ENCODE assay signal across 24 cellular contexts in the genomic region with DNA sequence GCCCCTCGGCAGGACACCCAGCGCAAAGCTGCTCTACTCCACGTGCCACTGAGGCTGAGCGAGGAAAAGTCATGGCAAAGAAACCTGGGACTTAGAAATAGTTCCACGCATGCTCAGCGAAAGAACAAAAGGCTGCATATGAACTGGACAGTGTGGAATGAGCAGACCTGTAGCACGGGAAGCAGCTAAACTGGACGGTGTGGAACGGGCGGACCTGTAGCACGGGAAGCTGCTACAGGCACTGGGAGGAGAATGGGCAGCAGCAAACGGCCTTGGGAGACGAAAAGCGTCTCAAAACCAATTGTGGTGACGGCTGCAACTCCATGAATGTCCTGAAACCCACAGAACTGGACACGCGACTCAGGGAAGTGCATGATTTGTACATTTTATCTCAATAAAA. TPM values are rescaled to one million over a fixed set of nuclear protein-coding genes. Genes with fewer than 3 reads are reported as not detected.
DNase-seq lines count a peak whose midpoint lies in the region; ATAC-seq and TF ChIP-seq lines count a peak whose summit lies in the region.
"Had no signal": no experiment of that assay in that cellular context is flagged by ENCODE, and none has a peak within 500 bp of the region (broad histone marks: within the 10 kb centered on the region; RNA-seq: fewer than 3 reads in every experiment).

No MANE protein-coding gene starts in this region.

- H3K4me3 Mint-ChIP-seq in CD14-positive monocyte: no peak overlapping the region
- H3K4me3 Mint-ChIP-seq in GM23338: no peak overlapping the region
- no peak overlapping the region for H3K4me3 Mint-ChIP-seq in activated naive CD8-positive, alpha-beta T cell treated with anti-CD3 and anti-CD28 coated beads for 36 hours
- H3K4me3 Mint-ChIP-seq: stimulated activated memory B cell treated with anti-CD40 and anti-IgM and Interleukin-4, amounts not matched to agents 10 μg/mL and 1 μg/mL and 100 μg/mL, for 72 hours had no signal

- H3K36me3 Mint-ChIP-seq in CD14-positive monocyte: peaks cover 40 to 54% of the 10 kb centered on the region in 2 donors
- H3K36me3 Mint-ChIP-seq in GM23338 (ENCODE audit: low read depth): peaks cover 34% of the 10 kb centered on the region
- peaks cover 13% of the 10 kb centered on the region for H3K36me3 Mint-ChIP-seq in activated naive CD8-positive, alpha-beta T cell treated with anti-CD3 and anti-CD28 coated beads for 36 hours

- no peak for DNase-seq in CD14-positive monocyte (ENCODE audit: low spot score)
- no peak for DNase-seq in GM23338 (ENCODE audit: low spot score)
- no peak for DNase-seq in activated naive CD8-positive, alpha-beta T cell treated with anti-CD3 and anti-CD28 coated beads for 36 hours
- no peak for DNase-seq in germinal center (ENCODE audit: low spot score)
- DNase-seq in NCI-H1105 (lab: John Stamatoyannopoulos, UW): no peak
- DNase-seq: activated CD4-positive, alpha-beta T cell treated with anti-CD3 and anti-CD28 coated beads, Interleukin-2, amount 50 U/mL, for 1 hour; activated CD8-positive, alpha-beta memory T cell treated with anti-CD3 and anti-CD28 coated beads, Interleukin-2, amount 50 U/mL, for 48 hours; activated effector memory CD4-positive, alpha-beta T cell treated with Interleukin-2 at 50 U/mL for 16 hours; Calu3; erythroblast; foreskin keratinocyte; Kasumi-1; NCI-H1694; NCI-H446 treated with DMSO at 0.1 percent for 48 hours; sigmoid colon; SK-N-SH; stimulated activated CD4-positive, alpha-beta T cell treated with anti-CD3 and anti-CD28 coated beads, Interleukin-4, amount 100 ng/mL, for 4 hours had no signal

- no peak overlapping the region for H2AFZ ChIP-seq in GM23338

- H3K27ac Mint-ChIP-seq in CD14-positive monocyte: peak overlapping the region in 4 of 7 donors; percentile 7 to 79 (median 36)
- 0 out of 2 replicates have a peak overlapping the region, but pooled peaks have one; percentile 59 for H3K27ac Mint-ChIP-seq in GM23338
- peak overlapping the region; percentile 28 for H3K27ac Mint-ChIP-seq in activated naive CD8-positive, alpha-beta T cell treated with anti-CD3 and anti-CD28 coated beads for 36 hours
- H3K27ac Mint-ChIP-seq: progenitor cell of endocrine pancreas; stimulated activated memory B cell treated with anti-CD40 and anti-IgM and Interleukin-4, amounts not matched to agents 10 μg/mL and 1 μg/mL and 100 μg/mL, for 72 hours had no signal

- WGBS in esophagus, 2 donors: 71 to 76% methylated on average over 17 of the region's 17 CpGs

- peaks cover 11% of the 10 kb centered on the region for H3K79me2 ChIP-seq in GM23338 (replicated peaks; ENCODE audit: insufficient read depth)

- H3K4me1 Mint-ChIP-seq in CD14-positive monocyte: peaks cover 2% of the 10 kb centered on the region
- H3K4me1 Mint-ChIP-seq in GM23338: no peaks in the 10 kb centered on the region; the same call in 2 of the 3 replicates
- peaks cover 2% of the 10 kb centered on the region for H3K4me1 Mint-ChIP-seq in activated naive CD8-positive, alpha-beta T cell treated with anti-CD3 and anti-CD28 coated beads for 36 hours

- H3K4me2 ChIP-seq in GM23338: no peak overlapping the region
- H3K4me2 ChIP-seq: BLaER1 treated with 17β-estradiol and CSF1 and Interleukin-3, amounts not matched to agents 10 nM and 100 nM; SK-N-SH had no signal

- peaks cover 0 to 1% (median 0%) of the 10 kb centered on the region in 7 donors for H3K9me3 Mint-ChIP-seq in CD14-positive monocyte
- H3K9me3 Mint-ChIP-seq in GM23338: no peaks in the 10 kb centered on the region
- H3K9me3 Mint-ChIP-seq in activated naive CD8-positive, alpha-beta T cell treated with anti-CD3 and anti-CD28 coated beads for 36 hours: no peaks in the 10 kb centered on the region
- H3K9me3 Mint-ChIP-seq: stimulated activated memory B cell treated with anti-CD40 and anti-IgM and Interleukin-4, amounts not matched to agents 10 μg/mL and 1 μg/mL and 100 μg/mL, for 72 hours had no signal

- peaks cover 13% of the 10 kb centered on the region for H3F3A ChIP-seq in GM23338 (replicated peaks; ENCODE audit: low read depth)

- H3K9me2 ChIP-seq in GM23338 (ENCODE audit: insufficient read depth): no peaks in the 10 kb centered on the region
- H3K9me2 ChIP-seq: SK-N-SH had no signal

- peaks cover 15% of the 10 kb centered on the region for H3K36me3 ChIP-seq in GM23338 (ENCODE audit: insufficient read depth)
- peaks cover 9 to 20% of the 10 kb centered on the region in 2 donors for H3K36me3 ChIP-seq in esophagus (ENCODE audit: control insufficient read depth in 2 of 2, insufficient read depth in 2 of 2, low read length in 1 of 2)

- no peak overlapping the region for H3K27ac ChIP-seq in GM23338 (ENCODE audit: low read depth)
- H3K27ac ChIP-seq in esophagus (ENCODE audit: low read depth in 2 of 2, low read length in 1 of 2): peak overlapping the region; percentile 55 to 79
- H3K27ac ChIP-seq: BLaER1 treated with 17β-estradiol and CSF1 and Interleukin-3, amounts not matched to agents 10 nM and 100 nM; foreskin keratinocyte; neutrophil; sigmoid colon had no signal

- peaks cover 9% of the 10 kb centered on the region for H4K20me1 ChIP-seq in GM23338 (replicated peaks; ENCODE audit: insufficient read depth)

- H3K9me3 ChIP-seq in esophagus (ENCODE audit: control insufficient read depth in 2 of 2, insufficient read depth in 1 of 2, low read depth in 1 of 2, low read length in 1 of 2): no peaks in the 10 kb centered on the region
- H3K9me3 ChIP-seq: BLaER1 treated with 17β-estradiol and CSF1 and Interleukin-3, amounts not matched to agents 10 nM and 100 nM; neutrophil; sigmoid colon; SK-N-SH had no signal

- intact Hi-C loops in CD14-positive monocyte (cut with micrococcal nuclease): no loop called here

- TF ChIP-seq CTCF in CD14-positive monocyte (IDR thresholded peaks at IDR 0.05): no peak
- TF ChIP-seq CTCF in GM23338 (conservative IDR thresholded peaks at IDR 0.05; ENCODE audit: low read depth in 2 of 2): no peak

- H3K4me3 ChIP-seq in GM23338 (no peak overlapping the region), esophagus (ENCODE audit: low read depth in 1 of 2, low read length in 2 of 2) (no peak overlapping the region)
- H3K4me3 ChIP-seq: BLaER1 treated with 17β-estradiol and CSF1 and Interleukin-3, amounts not matched to agents 10 nM and 100 nM; sigmoid colon had no signal

- no peak for ATAC-seq in GM23338
- no peak for ATAC-seq in GM18873 (IDR thresholded peaks at IDR 0.05; ENCODE audit: low FRiP score, unreplicated experiment)
- ATAC-seq in GM21423 (IDR thresholded peaks at IDR 0.05; ENCODE audit: unreplicated experiment): no peak
- ATAC-seq: foreskin keratinocyte; stimulated activated memory B cell treated with anti-CD40 and anti-IgM and Interleukin-4, amounts not matched to agents 10 μg/mL and 1 μg/mL and 100 μg/mL, for 72 hours had no signal

- H3K27me3 ChIP-seq in GM23338 (ENCODE audit: insufficient read depth) (no peaks in the 10 kb centered on the region), esophagus (ENCODE audit: control insufficient read depth in 1 of 2, insufficient read depth in 2 of 2, low read length in 2 of 2) (no peaks in the 10 kb centered on the region)
- H3K27me3 ChIP-seq: BLaER1 treated with 17β-estradiol and CSF1 and Interleukin-3, amounts not matched to agents 10 nM and 100 nM; foreskin keratinocyte; neutrophil; sigmoid colon had no signal

- H3K27me3 Mint-ChIP-seq in CD14-positive monocyte (ENCODE audit: low read depth in 3 of 3) (peaks cover 0 to 3% (median 0%) of the 10 kb centered on the region in 3 donors), GM23338 (ENCODE audit: insufficient read depth, low read depth, poor library complexity) (peaks cover 17% of the 10 kb centered on the region)
- no peaks in the 10 kb centered on the region for H3K27me3 Mint-ChIP-seq in activated naive CD8-positive, alpha-beta T cell treated with anti-CD3 and anti-CD28 coated beads for 36 hours
- H3K27me3 Mint-ChIP-seq: progenitor cell of endocrine pancreas; stimulated activated memory B cell treated with anti-CD40 and anti-IgM and Interleukin-4, amounts not matched to agents 10 μg/mL and 1 μg/mL and 100 μg/mL, for 72 hours had no signal

- H3K4me1 ChIP-seq in GM23338 (ENCODE audit: insufficient read depth): no peaks in the 10 kb centered on the region
- peaks cover 0 to 14% of the 10 kb centered on the region in 2 donors for H3K4me1 ChIP-seq in esophagus (ENCODE audit: control insufficient read depth in 2 of 2, insufficient read depth in 2 of 2, low read length in 1 of 2)
- H3K4me1 ChIP-seq: foreskin keratinocyte had no signal

RNA-seq across cellular contexts. Expression of a gene that starts 15.6 kb away (rescaled TPM):
- polyA plus RNA-seq in CD14-positive monocyte (100 to 1,000 TPM; 138 to 168 TPM), GM23338 (2016; fragmentation: Nextera tagmentation; extraction: Ambion mirVana) (244 and 248 TPM in 2 replicates), esophagus (10 to 100 TPM; 67.7 to 91.4 TPM)
- total RNA-seq in GM23338 (2014; rRNA removed; shearing (Covaris generic)): 148 and 163 TPM in 2 replicates
- 100 to 1,000 TPM; 124 to 131 TPM for total RNA-seq in activated naive CD8-positive, alpha-beta T cell treated with anti-CD3 and anti-CD28 coated beads for 36 hours

RNA-seq across cellular contexts. Expression of a gene that starts 18.6 kb away (rescaled TPM):
- not detected for polyA plus RNA-seq in CD14-positive monocyte
- total RNA-seq in GM23338 (2014; rRNA removed; shearing (Covaris generic)): 0.74 and 5.1 TPM in 2 replicates
- polyA plus RNA-seq in GM23338 (2016; fragmentation: Nextera tagmentation; extraction: Ambion mirVana): 1.8 and 1.9 TPM in 2 replicates
- total RNA-seq in activated naive CD8-positive, alpha-beta T cell treated with anti-CD3 and anti-CD28 coated beads for 36 hours: under 1 TPM in 1 of 2 experiments, not detected in 1; 0.88 TPM
- polyA plus RNA-seq in esophagus: 1 to 10 TPM; 2.1 to 3.1 TPM

RNA-seq across cellular contexts. Expression of a gene that starts 40.9 kb away (rescaled TPM):
- 1 to 10 TPM in 1 of 2 donors, under 1 TPM in 1; 0.46 to 1.5 TPM for polyA plus RNA-seq in CD14-positive monocyte
- 11.1 and 15.1 TPM in 2 replicates for total RNA-seq in GM23338 (2014; rRNA removed; shearing (Covaris generic))
- 7.7 and 8.6 TPM in 2 replicates for polyA plus RNA-seq in GM23338 (2016; fragmentation: Nextera tagmentation; extraction: Ambion mirVana)
- 1 to 10 TPM; 2.9 to 3.3 TPM for total RNA-seq in activated naive CD8-positive, alpha-beta T cell treated with anti-CD3 and anti-CD28 coated beads for 36 hours
- 1 to 10 TPM; 7.5 to 8.3 TPM for polyA plus RNA-seq in esophagus

RNA-seq across cellular contexts. Expression of a gene that starts 47.1 kb away (rescaled TPM):
- polyA plus RNA-seq in CD14-positive monocyte (1 to 10 TPM; 4.1 to 6.4 TPM), GM23338 (2016; fragmentation: Nextera tagmentation; extraction: Ambion mirVana) (36.5 and 39.3 TPM in 2 replicates), esophagus (10 to 100 TPM; 25.4 to 26.1 TPM)
- 71.4 and 80.3 TPM in 2 replicates for total RNA-seq in GM23338 (2014; rRNA removed; shearing (Covaris generic))
- total RNA-seq in activated naive CD8-positive, alpha-beta T cell treated with anti-CD3 and anti-CD28 coated beads for 36 hours: 10 to 100 TPM; 87.9 to 89.2 TPM

RNA-seq across cellular contexts. Expression of a gene that starts 56.2 kb away (rescaled TPM):
- polyA plus RNA-seq in CD14-positive monocyte: 1 to 10 TPM; 5.4 to 5.6 TPM
- 57.3 and 82.6 TPM in 2 replicates for total RNA-seq in GM23338 (2014; rRNA removed; shearing (Covaris generic))
- 104 and 120 TPM in 2 replicates for polyA plus RNA-seq in GM23338 (2016; fragmentation: Nextera tagmentation; extraction: Ambion mirVana)
- total RNA-seq in activated naive CD8-positive, alpha-beta T cell treated with anti-CD3 and anti-CD28 coated beads for 36 hours: 10 to 100 TPM; 33.1 to 38.7 TPM
- polyA plus RNA-seq in esophagus: 100 to 1,000 TPM in 1 of 2 donors, 10 to 100 TPM in 1; 89.9 to 153 TPM
